14 cellular contexts compared by ENCODE assay signal in genomic region chr4:39682133-39682532, GRCh38. TPM values are rescaled to one million over a fixed set of nuclear protein-coding genes. Genes with fewer than 3 reads are reported as not detected.
A peak's percentile ranks its signal among the peaks of the same experiment; 100 is the strongest.
DNase-seq lines count a peak whose midpoint lies in the region; ATAC-seq, FAIRE-seq and TF ChIP-seq lines count a peak whose summit lies in the region.
"Had no signal": no experiment of that assay in that cellular context is flagged by ENCODE, and none has a peak within 500 bp of the region (broad histone marks: within the 10 kb centered on the region; RNA-seq: fewer than 3 reads in every experiment).

No MANE protein-coding gene starts in this region.

- TF ChIP-seq CTCF in left ventricle myocardium inferior (IDR thresholded peaks at IDR 0.05; ENCODE audit: borderline replicate concordance) = no peak
- TF ChIP-seq CTCF in chondrocyte (IDR thresholded peaks at IDR 0.05) = no peak

- DNase-seq in Right ventricle myocardium inferior (ENCODE audit: missing footprints) (no peak), left ventricle myocardium inferior (no peak), sciatic nerve (ENCODE audit: low spot score) (no peak), chondrocyte (ENCODE audit: low spot score) (no peak), hypothalamus (lab: John Stamatoyannopoulos, UW) (no peak), GM12892 (ENCODE audit: insufficient read length) (no peak)
- DNase-seq: activated naive CD4-positive, alpha-beta T cell treated with anti-CD3 and anti-CD28 coated beads, Interleukin-2, amount 10 ng/mL, durations not matched to agents 7 days and 5 days; effector CD4-positive, alpha-beta T cell; HCEC 1CT; heart right ventricle; small intestine had no signal

- no peaks in the 10 kb centered on the region for H3K27me3 Mint-ChIP-seq in chondrocyte (ENCODE audit: low read depth)

- no peaks in the 10 kb centered on the region for H3K4me1 ChIP-seq in left ventricle myocardium inferior

- no peaks in the 10 kb centered on the region for H3K27me3 ChIP-seq in left ventricle myocardium inferior (ENCODE audit: low read depth)
- H3K27me3 ChIP-seq: heart right ventricle had no signal

- intact Hi-C loops in Right ventricle myocardium inferior (cut with DNase I) (no loop called here), left ventricle myocardium inferior (cut with micrococcal nuclease) (no loop called here), sciatic nerve (cut with DNase I) (no loop called here)

- no peak overlapping the region for H3K27ac ChIP-seq in left ventricle myocardium inferior (replicated peaks)
- H3K27ac ChIP-seq: heart right ventricle had no signal

- no peaks in the 10 kb centered on the region for H3K36me3 Mint-ChIP-seq in chondrocyte (ENCODE audit: low read depth)
- H3K36me3 Mint-ChIP-seq: activated naive CD4-positive, alpha-beta T cell treated with anti-CD3 and anti-CD28 coated beads, Interleukin-2, amount 10 ng/mL, durations not matched to agents 7 days and 5 days had no signal

- H3K9me3 Mint-ChIP-seq in chondrocyte (ENCODE audit: low read depth) = peaks cover 6% of the 10 kb centered on the region
- H3K9me3 Mint-ChIP-seq: activated naive CD4-positive, alpha-beta T cell treated with anti-CD3 and anti-CD28 coated beads, Interleukin-2, amount 10 ng/mL, durations not matched to agents 7 days and 5 days had no signal

- no peak overlapping the region for H3K27ac Mint-ChIP-seq in chondrocyte (ENCODE audit: unreplicated experiment)
- H3K27ac Mint-ChIP-seq: activated naive CD4-positive, alpha-beta T cell treated with anti-CD3 and anti-CD28 coated beads, Interleukin-2, amount 10 ng/mL, durations not matched to agents 7 days and 5 days had no signal

- H3K4me3 Mint-ChIP-seq in chondrocyte (ENCODE audit: unreplicated experiment) = no peak overlapping the region
- H3K4me3 Mint-ChIP-seq: activated naive CD4-positive, alpha-beta T cell treated with anti-CD3 and anti-CD28 coated beads, Interleukin-2, amount 10 ng/mL, durations not matched to agents 7 days and 5 days had no signal

- TF ChIP-seq POLR2A in GM12892 (IDR thresholded peaks at IDR 0.05; ENCODE audit: low read depth, low read length) = no peak

- no peaks in the 10 kb centered on the region for H3K36me3 ChIP-seq in left ventricle myocardium inferior
- H3K36me3 ChIP-seq: heart right ventricle had no signal

- no peak for FAIRE-seq in GM12892 (lab: Jason Lieb, UNC)
- FAIRE-seq: A204.1, small intestine had no signal

- H3K4me3 ChIP-seq in left ventricle myocardium inferior = no peak overlapping the region
- H3K4me3 ChIP-seq: heart right ventricle had no signal

- H3K9me3 ChIP-seq in left ventricle myocardium inferior (replicated peaks) = no peaks in the 10 kb centered on the region
- H3K9me3 ChIP-seq: heart right ventricle had no signal

- H3K4me1 Mint-ChIP-seq in chondrocyte (ENCODE audit: low read depth) = no peaks in the 10 kb centered on the region
- H3K4me1 Mint-ChIP-seq: activated naive CD4-positive, alpha-beta T cell treated with anti-CD3 and anti-CD28 coated beads, Interleukin-2, amount 10 ng/mL, durations not matched to agents 7 days and 5 days had no signal

- peak; percentile 60 for ATAC-seq in Right ventricle myocardium inferior
- peak; percentile 70 for ATAC-seq in HG02642 (IDR thresholded peaks at IDR 0.05; ENCODE audit: poor library complexity, unreplicated experiment)
- peak; percentile 58 for ATAC-seq in HG03558 (IDR thresholded peaks at IDR 0.05; ENCODE audit: extremely low read depth, unreplicated experiment)
- ATAC-seq in sciatic nerve = peak; percentile 74

RNA-seq across cellular contexts. Expression of gene UBE2K, which starts 15.8 kb away (rescaled TPM):
- total RNA-seq in Right ventricle myocardium inferior (56.6 TPM), left ventricle myocardium inferior (54.4 TPM), sciatic nerve (51.0 TPM), chondrocyte (73.7 to 87.5 TPM (median 84.4 TPM) in 3 replicates)
- polyA plus RNA-seq in GM12892 (2012; ENCODE audit: missing spikeins) = 56.5 TPM

RNA-seq across cellular contexts. Expression of gene SMIM14, which starts 43.5 kb away (rescaled TPM):
- total RNA-seq in Right ventricle myocardium inferior (11.0 TPM), left ventricle myocardium inferior (11.4 TPM), sciatic nerve (32.1 TPM), chondrocyte (42.6 to 54.2 TPM (median 46.9 TPM) in 3 replicates)
- polyA plus RNA-seq in GM12892 (2012; ENCODE audit: missing spikeins) = 80.8 TPM
